Comparison of ENCODE assay signal across 8 cellular contexts in the genomic region with DNA sequence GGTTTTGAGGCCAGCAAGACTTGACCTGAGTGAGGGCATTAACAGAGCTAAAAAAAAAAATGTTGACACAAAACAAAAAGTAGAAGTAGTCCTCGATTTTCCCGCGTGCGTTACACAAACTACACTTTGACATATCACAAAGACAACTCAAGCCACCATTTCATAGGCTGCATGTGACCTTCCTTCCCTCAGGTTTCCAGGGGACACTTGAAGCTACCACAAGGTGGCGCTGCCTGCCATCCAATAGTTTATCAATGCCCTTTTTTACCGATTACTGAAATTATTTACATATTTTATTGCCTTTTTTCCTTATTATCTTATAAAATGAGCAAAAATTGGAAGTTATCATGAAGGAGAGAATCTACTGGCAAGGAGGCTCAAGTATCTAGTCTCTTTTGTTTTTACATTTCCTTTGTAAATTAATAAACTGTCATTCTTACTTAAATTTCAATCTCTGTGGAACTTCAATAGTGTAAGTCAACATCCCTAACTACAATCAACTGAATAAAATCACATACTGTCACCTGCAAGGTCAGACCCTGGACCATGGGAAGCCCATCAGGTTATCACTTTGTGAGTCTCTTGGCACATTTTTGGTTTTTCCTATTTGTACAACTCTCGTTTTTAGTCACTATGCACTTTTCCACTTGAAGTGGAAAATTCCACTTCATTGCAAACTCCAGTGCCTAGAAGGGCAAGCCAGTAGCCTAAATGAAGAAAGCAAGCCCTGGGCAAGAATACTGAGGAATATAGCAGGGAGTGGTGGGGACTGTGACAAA.
DNase-seq lines count a peak whose midpoint lies in the region; ATAC-seq lines count a peak whose summit lies in the region.

No MANE protein-coding gene starts in this region.

- ATAC-seq in GM21723 (IDR thresholded peaks at IDR 0.05; ENCODE audit: unreplicated experiment) (peak; percentile 61), HG03135 (IDR thresholded peaks at IDR 0.05; ENCODE audit: unreplicated experiment) (no peak)

- peak; percentile 35 for DNase-seq in CMK (ENCODE audit: low read depth)
- peak; percentile 15 for DNase-seq in NCI-H1436 treated with DMSO at 0.1 percent for 48 hours (lab: John Stamatoyannopoulos, UW)
- peak; percentile 46 for DNase-seq in T-helper 22 cell (ENCODE audit: low read depth)
- peak in 41 of 58 donors; percentile 1 to 71 (median 30) for DNase-seq in anterior cingulate cortex (lab: John Stamatoyannopoulos, UW)
- peak; percentile 32 for DNase-seq in hepatic stellate cell (ENCODE audit: low spot score)
- peak; percentile 45 to 69 for DNase-seq in stimulated activated CD4-positive, alpha-beta T cell treated with anti-CD3 and anti-CD28 coated beads, Interleukin-12 subunit alpha, Interleukin-12 subunit beta, amount 100 ng/mL, for 24 hours (ENCODE audit: low read depth in 2 of 2)
